ENCODE assay signal across 10 cellular contexts in the genomic region with DNA sequence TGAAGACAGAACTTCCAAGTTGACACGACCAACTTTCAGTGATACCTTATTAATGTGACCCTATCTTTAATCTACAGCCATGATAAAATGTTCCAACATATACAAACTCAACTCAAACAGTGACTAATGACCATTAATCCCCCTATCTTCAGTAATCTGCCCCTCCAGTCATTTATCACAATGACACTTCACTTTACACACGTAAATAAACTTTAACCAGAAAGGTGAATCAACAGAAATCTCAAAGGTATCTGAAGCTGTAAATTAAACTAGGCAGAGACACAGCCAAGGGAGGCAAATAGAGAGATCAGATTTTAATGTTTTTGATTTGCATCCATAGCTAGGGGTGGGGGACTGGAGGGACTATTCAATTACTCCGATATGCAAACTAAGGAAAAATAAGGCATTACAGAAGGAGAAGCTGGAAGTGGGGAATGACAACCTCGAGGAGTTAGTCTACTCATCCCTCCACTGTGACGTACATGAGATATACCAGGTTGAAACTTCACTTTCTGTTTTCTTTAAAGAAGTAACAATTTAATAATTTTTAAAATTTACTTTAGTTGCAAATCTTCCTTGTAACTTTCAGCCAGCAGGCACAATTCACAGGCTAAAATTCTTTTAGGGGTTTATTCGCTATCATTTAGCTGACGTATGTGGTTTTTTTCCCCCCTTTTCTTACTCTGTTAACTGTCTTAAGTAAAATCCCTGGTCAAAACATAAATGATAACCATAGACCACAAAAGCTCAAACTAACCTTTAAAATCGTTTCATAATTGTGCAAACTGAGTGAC.
A peak's percentile ranks its signal among the peaks of the same experiment; 100 is the strongest.
DNase-seq lines count a peak whose midpoint lies in the region; ATAC-seq, FAIRE-seq and TF ChIP-seq lines count a peak whose summit lies in the region.
"Had no signal": no experiment of that assay in that cellular context is flagged by ENCODE, and none has a peak within 500 bp of the region (broad histone marks: within the 10 kb centered on the region; RNA-seq: fewer than 3 reads in every experiment).

No MANE protein-coding gene starts in this region.

- no peak for FAIRE-seq in small intestine (lab: Jason Lieb, UNC)

- peak overlapping the region; percentile 78 for H3K4me2 ChIP-seq in BLaER1
- no peak overlapping the region for H3K4me2 ChIP-seq in parathyroid adenoma (ENCODE audit: low read length)

- ATAC-seq in GM19324 (IDR thresholded peaks at IDR 0.05; ENCODE audit: low FRiP score, unreplicated experiment), result no peak
- ATAC-seq in HG03442 (IDR thresholded peaks at IDR 0.05; ENCODE audit: unreplicated experiment), result no peak
- ATAC-seq: activated naive CD4-positive, alpha-beta T cell treated with anti-CD3 and anti-CD28 coated beads, Interleukin-2, amount 50 U/mL, for 72 hours had no signal

- H3K27ac ChIP-seq in BLaER1, result peak overlapping the region; percentile 100
- H3K27ac ChIP-seq in epithelial cell of prostate, result peak overlapping the region; percentile 80
- no peak overlapping the region for H3K27ac ChIP-seq in parathyroid adenoma
- H3K27ac ChIP-seq in small intestine (ENCODE audit: low read depth in 1 of 2, low read length in 1 of 2), result no peak overlapping the region

- H3K9me3 ChIP-seq in BLaER1, result no peaks in the 10 kb centered on the region
- no peaks in the 10 kb centered on the region for H3K9me3 ChIP-seq in parathyroid adenoma (ENCODE audit: control insufficient read depth, low read length)
- no peaks in the 10 kb centered on the region for H3K9me3 ChIP-seq in small intestine (ENCODE audit: control insufficient read depth, low read depth)

- H3K36me3 ChIP-seq in BLaER1 (no peaks in the 10 kb centered on the region; the same call in 1 of the 2 replicates), parathyroid adenoma (ENCODE audit: control insufficient read depth, insufficient read depth, low read length) (no peaks in the 10 kb centered on the region), small intestine (ENCODE audit: control insufficient read depth in 2 of 2, insufficient read depth in 2 of 2, low read length in 2 of 2) (no peaks in the 10 kb centered on the region)

- H2AFZ ChIP-seq in parathyroid adenoma, result no peak overlapping the region

- no peaks in the 10 kb centered on the region for H3K79me2 ChIP-seq in parathyroid adenoma

- no peaks in the 10 kb centered on the region for H3K27me3 ChIP-seq in BLaER1
- H3K27me3 ChIP-seq in parathyroid adenoma (ENCODE audit: control insufficient read depth, insufficient read depth, low read length), result no peaks in the 10 kb centered on the region
- H3K27me3 ChIP-seq in small intestine (ENCODE audit: control insufficient read depth in 2 of 2, insufficient read depth in 2 of 2, low read length in 2 of 2), result no peaks in the 10 kb centered on the region

- peaks cover 72% of the 10 kb centered on the region for H4K20me1 ChIP-seq in BLaER1

- TF ChIP-seq CTCF in parathyroid adenoma (IDR thresholded peaks at IDR 0.05), result no peak

- H3K4me3 ChIP-seq in BLaER1 (peak overlapping the region; percentile 96), parathyroid adenoma (ENCODE audit: low read depth, low read length) (peak overlapping the region; percentile 0), small intestine (ENCODE audit: low read depth in 1 of 2, low read length in 2 of 2) (no peak overlapping the region)

- H3K4me1 ChIP-seq in BLaER1 (peaks cover 47% of the 10 kb centered on the region), parathyroid adenoma (peaks cover 4% of the 10 kb centered on the region), small intestine (ENCODE audit: control insufficient read depth in 2 of 2, insufficient read depth in 1 of 2, low read depth in 1 of 2, low read length in 1 of 2) (no peaks in the 10 kb centered on the region)

- peak; percentile 16 for DNase-seq in NCI-H69 (lab: John Stamatoyannopoulos, UW)
- DNase-seq in epithelial cell of prostate (ENCODE audit: low read depth, low spot score), result no peak
- no peak for DNase-seq in ureter (ENCODE audit: low spot score)
- DNase-seq in small intestine, result no peak
- DNase-seq: DND-41 had no signal

- H3K9ac ChIP-seq in BLaER1 (peak overlapping the region; percentile 99), parathyroid adenoma (no peak overlapping the region)

- WGBS in small intestine, 3 donors, result 14 to 31% (median 17%) methylated on average over 8 of the region's 8 CpGs

Comparison
In these comparisons a context has a peak if more than half of its experiments do, and no peak if none do; other contexts are left out.
1. H3K27ac ChIP-seq: peak in BLaER1 (single experiment) and epithelial cell of prostate (single experiment); none in parathyroid adenoma (single experiment) and small intestine (0 of 2).
2. H3K4me3 ChIP-seq: peak in BLaER1 (single experiment) and parathyroid adenoma (single experiment); none in small intestine (0 of 2).